In genomic region chrX:72029473-72030411, GRCh38 we compare ENCODE assay signal across 11 cellular contexts.
DNase-seq lines count a peak whose midpoint lies in the region; ATAC-seq and TF ChIP-seq lines count a peak whose summit lies in the region.
"Had no signal": no experiment of that assay in that cellular context is flagged by ENCODE, and none has a peak within 500 bp of the region (broad histone marks: within the 10 kb centered on the region; RNA-seq: fewer than 3 reads in every experiment).

No MANE protein-coding gene starts in this region.

- TF ChIP-seq CTCF in epithelial cell of esophagus (IDR thresholded peaks at IDR 0.05; ENCODE audit: insufficient read depth, low read depth, low read length, missing control alignments), result no peak
- TF ChIP-seq CTCF in osteoblast (IDR thresholded peaks at IDR 0.05; ENCODE audit: extremely low read depth, low read depth, low read length), result no peak
- TF ChIP-seq CTCF in ovary (IDR thresholded peaks at IDR 0.05), result no peak

- no peak overlapping the region for H2AFZ ChIP-seq in osteoblast (ENCODE audit: low read length)

- H3K79me2 ChIP-seq in osteoblast (ENCODE audit: insufficient read depth, low read length), result no peaks in the 10 kb centered on the region

- H3K36me3 Mint-ChIP-seq in activated naive CD4-positive, alpha-beta T cell treated with anti-CD3 and anti-CD28 coated beads, Interleukin-2, amount 10 ng/mL, durations not matched to agents 7 days and 5 days, result no peaks in the 10 kb centered on the region
- H3K36me3 Mint-ChIP-seq in T-cell, result no peaks in the 10 kb centered on the region

- no peak for TF ChIP-seq POLR2A in ovary (IDR thresholded peaks at IDR 0.05)

- peaks cover 24% of the 10 kb centered on the region for H3K27me3 ChIP-seq in osteoblast (ENCODE audit: insufficient read depth, low read length)
- no peaks in the 10 kb centered on the region for H3K27me3 ChIP-seq in ovary
- H3K27me3 ChIP-seq: neutrophil, suprapubic skin had no signal

- peaks cover 3% of the 10 kb centered on the region for H4K20me1 ChIP-seq in osteoblast (ENCODE audit: insufficient read depth, low read length)

- H3K36me3 ChIP-seq in osteoblast (ENCODE audit: insufficient read depth, low read length) (no peaks in the 10 kb centered on the region), ovary (no peaks in the 10 kb centered on the region)
- H3K36me3 ChIP-seq: neutrophil, suprapubic skin had no signal

- no peak for ATAC-seq in T-cell (replicated peaks in 1 of 4)

- no peak overlapping the region for H3K4me3 Mint-ChIP-seq in activated naive CD4-positive, alpha-beta T cell treated with anti-CD3 and anti-CD28 coated beads, Interleukin-2, amount 10 ng/mL, durations not matched to agents 7 days and 5 days
- no peak overlapping the region for H3K4me3 Mint-ChIP-seq in T-cell

- H3K9me3 Mint-ChIP-seq in activated naive CD4-positive, alpha-beta T cell treated with anti-CD3 and anti-CD28 coated beads, Interleukin-2, amount 10 ng/mL, durations not matched to agents 7 days and 5 days, result no peaks in the 10 kb centered on the region
- no peaks in the 10 kb centered on the region for H3K9me3 Mint-ChIP-seq in T-cell

- no peaks in the 10 kb centered on the region for H3K4me1 Mint-ChIP-seq in activated naive CD4-positive, alpha-beta T cell treated with anti-CD3 and anti-CD28 coated beads, Interleukin-2, amount 10 ng/mL, durations not matched to agents 7 days and 5 days
- H3K4me1 Mint-ChIP-seq in T-cell, result peaks cover 0 to 6% (median 4%) of the 10 kb centered on the region in 3 donors

- H3K27me3 Mint-ChIP-seq in activated naive CD4-positive, alpha-beta T cell treated with anti-CD3 and anti-CD28 coated beads, Interleukin-2, amount 10 ng/mL, durations not matched to agents 7 days and 5 days, result peaks cover 20% of the 10 kb centered on the region
- H3K27me3 Mint-ChIP-seq in T-cell, result peaks cover 0 to 14% of the 10 kb centered on the region in 2 donors

- H3K4me1 ChIP-seq in osteoblast (ENCODE audit: insufficient read depth, low read length) (peaks cover 29% of the 10 kb centered on the region), ovary (ENCODE audit: insufficient read depth) (no peaks in the 10 kb centered on the region)

- H3K4me2 ChIP-seq in osteoblast (ENCODE audit: insufficient read depth, low read length), result peak overlapping the region; percentile 18
- H3K4me2 ChIP-seq: KMS-11 had no signal

- POLR2A ChIA-PET in T-cell (lab: Charles Lee), result no interaction called here

- CTCF ChIA-PET in activated naive CD4-positive, alpha-beta T cell treated with anti-CD3 and anti-CD28 coated beads, Interleukin-2, amount 10 ng/mL, durations not matched to agents 7 days and 5 days (lab: Charles Lee), result interaction anchor here (0.7 to 2.4 kb wide), 3 partner anchors 9 to 96 kb away, joined by 3 to 11 read pairs (median 5); no protein-coding TSS in a partner anchor
- CTCF ChIA-PET in T-cell (lab: Charles Lee), result no interaction called here

- H3K27ac Mint-ChIP-seq in activated naive CD4-positive, alpha-beta T cell treated with anti-CD3 and anti-CD28 coated beads, Interleukin-2, amount 10 ng/mL, durations not matched to agents 7 days and 5 days, result no peak overlapping the region
- H3K27ac Mint-ChIP-seq in T-cell, result no peak overlapping the region

- H3K27ac ChIP-seq in osteoblast (ENCODE audit: low read depth, low read length) (peak overlapping the region; percentile 50), ovary (no peak overlapping the region)
- H3K27ac ChIP-seq: KMS-11, neutrophil, suprapubic skin had no signal

- no peak overlapping the region for H3K4me3 ChIP-seq in epithelial cell of esophagus (ENCODE audit: low read length)
- no peak overlapping the region for H3K4me3 ChIP-seq in osteoblast (ENCODE audit: insufficient read depth, low read length)
- H3K4me3 ChIP-seq in ovary, result no peak overlapping the region
- H3K4me3 ChIP-seq: suprapubic skin had no signal

- no peaks in the 10 kb centered on the region for H3K9me3 ChIP-seq in osteoblast (ENCODE audit: low read depth, low read length)
- no peaks in the 10 kb centered on the region for H3K9me3 ChIP-seq in ovary
- H3K9me3 ChIP-seq: neutrophil, suprapubic skin had no signal

- WGBS in ovary, 3 donors, result 51 to 56% (median 55%) methylated on average over 7 of the region's 7 CpGs

- DNase-seq in AG20443 (ENCODE audit: low spot score) (peak; percentile 66), NCI-H2227 (lab: John Stamatoyannopoulos, UW; ENCODE audit: unreplicated experiment) (peak; percentile 51), epithelial cell of esophagus (ENCODE audit: low read depth) (peak; percentile 68), osteoblast (ENCODE audit: insufficient read length, low spot score, missing footprints) (no peak), T-cell (no peak), NCI-H510A (lab: John Stamatoyannopoulos, UW) (no peak), ovary (no peak)
- no peak for DNase-seq in activated naive CD4-positive, alpha-beta T cell treated with anti-CD3 and anti-CD28 coated beads, Interleukin-2, amount 10 ng/mL, durations not matched to agents 7 days and 5 days

- no peak for TF ChIP-seq EP300 in ovary (IDR thresholded peaks at IDR 0.05)

- intact Hi-C loops in ovary (cut with DNase I), result no loop called here

Comparison
In these comparisons a context has a peak if more than half of its experiments do, and no peak if none do; other contexts are left out.
1. DNase-seq: peak in AG20443 (single experiment), NCI-H2227 (single experiment) and epithelial cell of esophagus (single experiment); none in osteoblast (single experiment), activated naive CD4-positive, alpha-beta T cell treated with anti-CD3 and anti-CD28 coated beads, Interleukin-2, amount 10 ng/mL, durations not matched to agents 7 days and 5 days (single experiment), T-cell (0 of 34), NCI-H510A (single experiment) and ovary (0 of 5).